8 cellular contexts compared by ENCODE assay signal in genomic region chr5:171388816-171389168, GRCh38. TPM values are rescaled to one million over a fixed set of nuclear protein-coding genes. Genes with fewer than 3 reads are reported as not detected.
DNase-seq lines count a peak whose midpoint lies in the region; ATAC-seq and TF ChIP-seq lines count a peak whose summit lies in the region.

No MANE protein-coding gene starts in this region.

- no peaks in the 10 kb centered on the region for H3K27me3 ChIP-seq in CD4-positive, CD25-positive, alpha-beta regulatory T cell (ENCODE audit: control insufficient read depth, insufficient read depth, low read length)
- no peaks in the 10 kb centered on the region for H3K27me3 ChIP-seq in Loucy (ENCODE audit: insufficient read depth, low read length, poor library complexity, severe bottlenecking)
- H3K27me3 ChIP-seq in body of pancreas = no peaks in the 10 kb centered on the region

- H3F3A ChIP-seq in Loucy (ENCODE audit: low read depth) = no peaks in the 10 kb centered on the region

- peak overlapping the region; percentile 88 for H3K4me2 ChIP-seq in Loucy (ENCODE audit: low read depth, low read length, poor library complexity, severe bottlenecking)

- H3K27me3 Mint-ChIP-seq in CD4-positive, CD25-positive, alpha-beta regulatory T cell = peaks cover 13% of the 10 kb centered on the region
- H3K27me3 Mint-ChIP-seq in chondrocyte (ENCODE audit: low read depth) (no peaks in the 10 kb centered on the region), nephron progenitor cell (ENCODE audit: low read depth, poor library complexity) (peaks cover 9% of the 10 kb centered on the region)

- peaks cover 55% of the 10 kb centered on the region for H3K4me1 ChIP-seq in CD4-positive, CD25-positive, alpha-beta regulatory T cell (ENCODE audit: control insufficient read depth, insufficient read depth, low read length, poor library complexity, severe bottlenecking)
- H3K4me1 ChIP-seq in Loucy (ENCODE audit: insufficient read depth, low read length, poor library complexity, severe bottlenecking) (peaks cover 23% of the 10 kb centered on the region), body of pancreas (peaks cover 29% of the 10 kb centered on the region)

- H3K9ac ChIP-seq in Loucy (ENCODE audit: low read depth, low read length, poor library complexity, severe bottlenecking) = peak overlapping the region; percentile 94

- no peak for TF ChIP-seq CTCF in Loucy (conservative IDR thresholded peaks at IDR 0.05; ENCODE audit: low read length)
- TF ChIP-seq CTCF in chondrocyte (IDR thresholded peaks at IDR 0.05) = no peak
- TF ChIP-seq CTCF in nephron progenitor cell (IDR thresholded peaks at IDR 0.05) = no peak
- no peak for TF ChIP-seq CTCF in body of pancreas (IDR thresholded peaks at IDR 0.05)

- ATAC-seq in CD4-positive, CD25-positive, alpha-beta regulatory T cell (ENCODE audit: low read depth in 2 of 2) = no peak
- ATAC-seq in GM21619 (IDR thresholded peaks at IDR 0.05; ENCODE audit: unreplicated experiment) (no peak), GM21381 (IDR thresholded peaks at IDR 0.05; ENCODE audit: unreplicated experiment) (no peak), body of pancreas (no peak)

- H2AFZ ChIP-seq in Loucy (ENCODE audit: low read length) = no peak overlapping the region

- H4K20me1 ChIP-seq in Loucy (ENCODE audit: insufficient read depth, low read length, poor library complexity, severe bottlenecking) = peaks cover 60% of the 10 kb centered on the region

- H3K27ac Mint-ChIP-seq in CD4-positive, CD25-positive, alpha-beta regulatory T cell = peak overlapping the region; percentile 98 to 100 (median 99)
- H3K27ac Mint-ChIP-seq in chondrocyte (ENCODE audit: unreplicated experiment) = peak overlapping the region; percentile 99
- H3K27ac Mint-ChIP-seq in nephron progenitor cell = peak overlapping the region; percentile 99

- 3 to 7% methylated on average over 14 of the region's 14 CpGs for WGBS in body of pancreas, 2 donors

- H3K79me2 ChIP-seq in Loucy (ENCODE audit: insufficient read depth, low read length) = peaks cover 61% of the 10 kb centered on the region

- TF ChIP-seq POLR2A in body of pancreas (IDR thresholded peaks at IDR 0.05) = no peak

- H3K4me3 Mint-ChIP-seq in CD4-positive, CD25-positive, alpha-beta regulatory T cell = peak overlapping the region; percentile 94 to 99 (median 97)
- H3K4me3 Mint-ChIP-seq in chondrocyte (ENCODE audit: unreplicated experiment) = peak overlapping the region; percentile 96
- peak overlapping the region; percentile 98 for H3K4me3 Mint-ChIP-seq in nephron progenitor cell

- peaks cover 0 to 2% (median 0%) of the 10 kb centered on the region in 7 donors for H3K9me3 Mint-ChIP-seq in CD4-positive, CD25-positive, alpha-beta regulatory T cell
- H3K9me3 Mint-ChIP-seq in chondrocyte (ENCODE audit: low read depth) = no peaks in the 10 kb centered on the region
- no peaks in the 10 kb centered on the region for H3K9me3 Mint-ChIP-seq in nephron progenitor cell

- DNase-seq in CD4-positive, CD25-positive, alpha-beta regulatory T cell = peak in 1 of 3 donors; percentile 61
- no peak for DNase-seq in chondrocyte (ENCODE audit: low spot score)
- DNase-seq in nephron progenitor cell = peak; percentile 6
- DNase-seq in DMS114 treated with DMSO at 0.1 percent for 48 hours (lab: John Stamatoyannopoulos, UW; ENCODE audit: unreplicated experiment) = no peak
- DNase-seq in body of pancreas = no peak

- H3K9me2 ChIP-seq in Loucy (replicated peaks; ENCODE audit: low read depth, low read length) = no peaks in the 10 kb centered on the region

- peaks cover 30% of the 10 kb centered on the region for H3K36me3 ChIP-seq in CD4-positive, CD25-positive, alpha-beta regulatory T cell (ENCODE audit: control insufficient read depth, insufficient read depth, low read length)
- peaks cover 34% of the 10 kb centered on the region for H3K36me3 ChIP-seq in Loucy (ENCODE audit: insufficient read depth, low read length)
- H3K36me3 ChIP-seq in body of pancreas (replicated peaks in 1 of 2; ENCODE audit: insufficient read depth in 1 of 2, low read depth in 2 of 2) = peaks cover 4 to 11% of the 10 kb centered on the region in 2 donors

- peaks cover 34% of the 10 kb centered on the region for H3K36me3 Mint-ChIP-seq in CD4-positive, CD25-positive, alpha-beta regulatory T cell
- peaks cover 20% of the 10 kb centered on the region for H3K36me3 Mint-ChIP-seq in chondrocyte (ENCODE audit: low read depth)
- peaks cover 49% of the 10 kb centered on the region for H3K36me3 Mint-ChIP-seq in nephron progenitor cell (ENCODE audit: low read depth)

- peaks cover 31 to 65% (median 48%) of the 10 kb centered on the region in 4 donors for H3K4me1 Mint-ChIP-seq in CD4-positive, CD25-positive, alpha-beta regulatory T cell
- H3K4me1 Mint-ChIP-seq in chondrocyte (ENCODE audit: low read depth) (peaks cover 49% of the 10 kb centered on the region), nephron progenitor cell (peaks cover 54% of the 10 kb centered on the region)

- H3K9me3 ChIP-seq in CD4-positive, CD25-positive, alpha-beta regulatory T cell (ENCODE audit: control insufficient read depth in 2 of 2, low read length in 2 of 2) = no peaks in the 10 kb centered on the region
- H3K9me3 ChIP-seq in Loucy (ENCODE audit: insufficient read depth, low read depth, low read length) (no peaks in the 10 kb centered on the region), body of pancreas (no peaks in the 10 kb centered on the region)

- peak overlapping the region; percentile 95 for H3K4me3 ChIP-seq in CD4-positive, CD25-positive, alpha-beta regulatory T cell (ENCODE audit: low read depth, low read length)
- H3K4me3 ChIP-seq in Loucy (ENCODE audit: low read length, poor library complexity, severe bottlenecking) (peak overlapping the region; percentile 96), body of pancreas (peak overlapping the region in 1 of 2 donors; percentile 88)

- H3K27ac ChIP-seq in CD4-positive, CD25-positive, alpha-beta regulatory T cell (ENCODE audit: insufficient read depth, low read length, poor library complexity, severe bottlenecking) = peak overlapping the region; percentile 90
- peak overlapping the region in 2 of 4 donors; percentile 86 to 91 for H3K27ac ChIP-seq in body of pancreas

- intact Hi-C loops in body of pancreas (cut with DNase I) = no loop called here

RNA-seq across cellular contexts. Expression of gene NPM1, which starts 1.1 kb away (rescaled TPM):
- total RNA-seq in CD4-positive, CD25-positive, alpha-beta regulatory T cell = 813 TPM
- polyA plus RNA-seq in CD4-positive, CD25-positive, alpha-beta regulatory T cell = 100 to 1,000 TPM; 624 to 811 (median 766) TPM
- total RNA-seq in chondrocyte = 774 to 814 TPM (median 795 TPM) in 3 replicates
- total RNA-seq in body of pancreas = 100 to 1,000 TPM; 310 to 501 TPM

RNA-seq across cellular contexts. Expression of gene FGF18, which starts 30.7 kb away (rescaled TPM):
- 0.57 TPM for total RNA-seq in CD4-positive, CD25-positive, alpha-beta regulatory T cell
- polyA plus RNA-seq in CD4-positive, CD25-positive, alpha-beta regulatory T cell = under 1 TPM in 1 of 4 donors, not detected in 3; 0.18 TPM
- total RNA-seq in chondrocyte (1.7 to 18.1 TPM (median 2.1 TPM) in 3 replicates), body of pancreas (not detected)
